ENCODE assay signal across 15 cellular contexts in genomic region chr18:65523461-65523860, GRCh38.
"Had no signal": no experiment of that assay in that cellular context is flagged by ENCODE, and none has a peak within 500 bp of the region (broad histone marks: within the 10 kb centered on the region; RNA-seq: fewer than 3 reads in every experiment).

No MANE protein-coding gene starts in this region.

- H3K4me3 ChIP-seq: cardiac muscle cell, ovary, stomach, testis, upper lobe of right lung had no signal

- H3K27me3 ChIP-seq: cardiac muscle cell, ovary, stomach, testis, upper lobe of right lung had no signal

- H3K4me1 Mint-ChIP-seq: activated CD4-positive, alpha-beta T cell treated with anti-CD3 and anti-CD28 coated beads, Interleukin-2, amount 10 ng/mL, durations not matched to agents 7 days and 5 days; immature natural killer cell; neural crest cell had no signal

- DNase-seq: activated CD4-positive, alpha-beta T cell treated with anti-CD3 and anti-CD28 coated beads, Interleukin-2, amount 10 ng/mL, durations not matched to agents 7 days and 5 days; activated CD4-positive, CD25-positive, alpha-beta regulatory T cell; activated CD8-positive, alpha-beta memory T cell treated with anti-CD3 and anti-CD28 coated beads, Interleukin-2, amount 50 U/mL, for 48 hours; activated gamma-delta T cell; activated T-cell treated with anti-CD3 and anti-CD28 coated beads, Interleukin-2, amount 50 U/mL, for 72 hours; immature natural killer cell; ovary; stimulated activated CD4-positive, alpha-beta T cell treated with anti-CD3 and anti-CD28 coated beads, Interleukin-12 subunit alpha, Interleukin-12 subunit beta, amount 100 ng/mL, for 4 hours; stimulated activated CD4-positive, alpha-beta T cell treated with anti-CD3 and anti-CD28 coated beads, Interleukin-2, amount 100 ng/mL, for 24 hours; stomach; testis; upper lobe of right lung had no signal

- H3K27ac Mint-ChIP-seq: activated CD4-positive, alpha-beta T cell treated with anti-CD3 and anti-CD28 coated beads, Interleukin-2, amount 10 ng/mL, durations not matched to agents 7 days and 5 days; activated naive CD4-positive, alpha-beta T cell treated with anti-CD3 and anti-CD28 coated beads, Interleukin-2, amount 50 U/mL, for 72 hours; activated T-cell treated with anti-CD3 and anti-CD28 coated beads, Interleukin-2, amount 50 U/mL, for 72 hours; immature natural killer cell had no signal

- H3K36me3 ChIP-seq: cardiac muscle cell, ovary, stomach, upper lobe of right lung had no signal

- H3K9me3 ChIP-seq: ovary, testis, upper lobe of right lung had no signal

- H3K27me3 Mint-ChIP-seq: activated CD4-positive, alpha-beta T cell treated with anti-CD3 and anti-CD28 coated beads, Interleukin-2, amount 10 ng/mL, durations not matched to agents 7 days and 5 days had no signal

- H3K4me3 Mint-ChIP-seq: activated CD4-positive, alpha-beta T cell treated with anti-CD3 and anti-CD28 coated beads, Interleukin-2, amount 10 ng/mL, durations not matched to agents 7 days and 5 days; activated T-cell treated with anti-CD3 and anti-CD28 coated beads, Interleukin-2, amount 50 U/mL, for 72 hours; immature natural killer cell; neural crest cell had no signal

- H3K27ac ChIP-seq: cardiac muscle cell, ovary, stomach, testis, upper lobe of right lung had no signal

- H3K4me1 ChIP-seq: stomach, testis, upper lobe of right lung had no signal

- ATAC-seq: activated naive CD4-positive, alpha-beta T cell treated with anti-CD3 and anti-CD28 coated beads, Interleukin-2, amount 50 U/mL, for 72 hours; activated T-cell treated with anti-CD3 and anti-CD28 coated beads, Interleukin-2, amount 50 U/mL, for 72 hours had no signal

- H3K9me3 Mint-ChIP-seq: activated CD4-positive, alpha-beta T cell treated with anti-CD3 and anti-CD28 coated beads, Interleukin-2, amount 10 ng/mL, durations not matched to agents 7 days and 5 days had no signal
